8 cellular contexts compared by ENCODE assay signal in the genomic region with DNA sequence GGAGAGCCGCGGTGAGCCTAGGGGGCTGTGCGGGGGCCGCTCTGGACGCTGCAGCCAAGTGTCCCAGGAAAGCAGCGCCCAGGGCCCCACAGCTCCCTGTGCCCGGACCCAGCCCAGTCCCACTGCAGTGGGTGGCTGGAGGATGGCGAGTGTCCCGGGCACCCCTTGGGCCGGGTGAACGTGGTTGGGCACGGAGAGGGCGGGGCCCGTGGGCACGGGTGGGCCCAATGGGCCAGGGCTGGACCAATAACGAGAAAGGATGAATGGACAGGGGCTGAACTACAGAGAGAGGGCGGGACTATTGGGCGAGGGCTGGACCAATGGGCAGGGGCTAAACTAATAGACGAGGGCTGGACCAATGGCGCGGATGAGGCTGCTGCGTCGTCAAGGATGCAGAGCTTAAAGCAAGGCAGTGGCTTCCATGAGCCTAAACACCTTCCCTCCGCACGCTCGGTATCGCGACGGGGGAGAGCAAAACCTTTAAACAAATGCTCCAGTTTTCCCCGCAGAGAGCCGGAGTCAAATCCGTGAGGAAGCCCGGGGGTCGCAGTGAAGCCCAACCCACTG. TPM values are rescaled to one million over a fixed set of nuclear protein-coding genes. Genes with fewer than 3 reads are reported as not detected.
DNase-seq lines count a peak whose midpoint lies in the region; ATAC-seq and TF ChIP-seq lines count a peak whose summit lies in the region.

No MANE protein-coding gene starts in this region.

- peak overlapping the region; percentile 82 for H3K27ac Mint-ChIP-seq in WTC11

- POLR2A ChIA-PET in WTC11 (lab: Charles Lee) = interaction anchor here (0.6 to 2.1 kb wide), 9 partner anchors 9 to 129 kb away, joined by 3 to 13 read pairs (median 3); partner anchors contain the start of genes ELOB and FLYWCH1

- peaks cover 6% of the 10 kb centered on the region for H3K4me1 Mint-ChIP-seq in WTC11

- ATAC-seq in GM18907 (IDR thresholded peaks at IDR 0.05; ENCODE audit: unreplicated experiment) (peak; percentile 93), HG03175 (IDR thresholded peaks at IDR 0.05; ENCODE audit: unreplicated experiment) (peak; percentile 89), WTC11 (peak; percentile 94)

- DNase-seq in AG08395 (ENCODE audit: low spot score) = peak; percentile 97
- peak; percentile 99 for DNase-seq in NCI-H2227 treated with DMSO at 0.1 percent for 48 hours (lab: John Stamatoyannopoulos, UW)
- DNase-seq in WTC11 (ENCODE audit: low spot score) = peak; percentile 96
- DNase-seq in cerebellar nuclear complex (lab: John Stamatoyannopoulos, UW) = peak; percentile 77 to 92
- DNase-seq in islet precursor cell = peak; percentile 98
- DNase-seq in stimulated activated CD4-positive, alpha-beta T cell treated with anti-CD3 and anti-CD28 coated beads, Interleukin-12 subunit alpha, Interleukin-12 subunit beta, amount 100 ng/mL, for 48 hours (ENCODE audit: low read depth in 2 of 3, low spot score in 1 of 3) = peak; percentile 90 to 94 (median 92)

- H3K9me3 Mint-ChIP-seq in WTC11 = peaks cover 9% of the 10 kb centered on the region

- H3K36me3 Mint-ChIP-seq in WTC11 = no peaks in the 10 kb centered on the region

- H3K27me3 Mint-ChIP-seq in WTC11 (ENCODE audit: low read depth) = peaks cover 45% of the 10 kb centered on the region

- TF ChIP-seq CTCF in WTC11 (IDR thresholded peaks at IDR 0.05) = no peak

- H3K4me3 Mint-ChIP-seq in WTC11 = peak overlapping the region; percentile 83

- CTCF ChIA-PET in WTC11 (lab: Charles Lee) = interaction anchor here (0.6 to 2.9 kb wide), 31 partner anchors 7 to 212 kb away, joined by 3 to 35 read pairs (median 7); partner anchors contain the start of genes FLYWCH1, KREMEN2, PRSS21 and PRSS41

TF ChIP-seq in WTC11, 78 proteins besides CTCF, POLR2A, EP300 and RAD21:
- TF ChIP-seq MYBL2 (CRISPR knock-in tag; IDR thresholded peaks at IDR 0.05) (no peak), IRF2 (CRISPR knock-in tag; IDR thresholded peaks at IDR 0.05; ENCODE audit: borderline replicate concordance, low read depth) (no peak), FOXK1 (CRISPR knock-in tag; IDR thresholded peaks at IDR 0.05) (peak; percentile 49; the same call in 1 of the 2 replicates), TP53 (CRISPR knock-in tag; IDR thresholded peaks at IDR 0.05) (peak; percentile 67; the same call in 1 of the 2 replicates), NFYB (CRISPR knock-in tag; conservative IDR thresholded peaks at IDR 0.05; ENCODE audit: low read depth) (peak; percentile 81), E2F1 (CRISPR knock-in tag; IDR thresholded peaks at IDR 0.05) (0 out of 2 replicates have a peak, but pooled peaks have one; percentile 32), SP1 (CRISPR knock-in tag; conservative IDR thresholded peaks at IDR 0.05) (peak; percentile 64; the same call in 1 of the 2 replicates), ZNF317 (CRISPR knock-in tag; IDR thresholded peaks at IDR 0.05; ENCODE audit: borderline replicate concordance, low read depth) (no peak)
- TF ChIP-seq, protein P1, sequence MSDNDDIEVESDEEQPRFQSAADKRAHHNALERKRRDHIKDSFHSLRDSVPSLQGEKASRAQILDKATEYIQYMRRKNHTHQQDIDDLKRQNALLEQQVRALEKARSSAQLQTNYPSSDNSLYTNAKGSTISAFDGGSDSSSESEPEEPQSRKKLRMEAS (CRISPR knock-in tag; IDR thresholded peaks at IDR 0.05) = peak; percentile 51
- TF ChIP-seq, protein P2, sequence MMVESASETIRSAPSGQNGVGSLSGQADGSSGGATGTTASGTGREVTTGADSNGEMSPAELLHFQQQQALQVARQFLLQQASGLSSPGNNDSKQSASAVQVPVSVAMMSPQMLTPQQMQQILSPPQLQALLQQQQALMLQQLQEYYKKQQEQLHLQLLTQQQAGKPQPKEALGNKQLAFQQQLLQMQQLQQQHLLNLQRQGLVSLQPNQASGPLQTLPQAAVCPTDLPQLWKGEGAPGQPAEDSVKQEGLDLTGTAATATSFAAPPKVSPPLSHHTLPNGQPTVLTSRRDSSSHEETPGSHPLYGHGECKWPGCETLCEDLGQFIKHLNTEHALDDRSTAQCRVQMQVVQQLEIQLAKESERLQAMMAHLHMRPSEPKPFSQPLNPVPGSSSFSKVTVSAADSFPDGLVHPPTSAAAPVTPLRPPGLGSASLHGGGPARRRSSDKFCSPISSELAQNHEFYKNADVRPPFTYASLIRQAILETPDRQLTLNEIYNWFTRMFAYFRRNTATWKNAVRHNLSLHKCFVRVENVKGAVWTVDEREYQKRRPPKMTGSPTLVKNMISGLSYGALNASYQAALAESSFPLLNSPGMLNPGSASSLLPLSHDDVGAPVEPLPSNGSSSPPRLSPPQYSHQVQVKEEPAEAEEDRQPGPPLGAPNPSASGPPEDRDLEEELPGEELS (CRISPR knock-in tag; IDR thresholded peaks at IDR 0.05) = no peak
- TF ChIP-seq, protein P3, sequence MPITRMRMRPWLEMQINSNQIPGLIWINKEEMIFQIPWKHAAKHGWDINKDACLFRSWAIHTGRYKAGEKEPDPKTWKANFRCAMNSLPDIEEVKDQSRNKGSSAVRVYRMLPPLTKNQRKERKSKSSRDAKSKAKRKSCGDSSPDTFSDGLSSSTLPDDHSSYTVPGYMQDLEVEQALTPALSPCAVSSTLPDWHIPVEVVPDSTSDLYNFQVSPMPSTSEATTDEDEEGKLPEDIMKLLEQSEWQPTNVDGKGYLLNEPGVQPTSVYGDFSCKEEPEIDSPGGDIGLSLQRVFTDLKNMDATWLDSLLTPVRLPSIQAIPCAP (CRISPR knock-in tag; IDR thresholded peaks at IDR 0.05) = no peak

RNA-seq across cellular contexts. Expression of gene FLYWCH2, which starts 0.5 kb away (rescaled TPM):
- total RNA-seq in WTC11 (2021) = 19.7 to 25.0 TPM (median 20.7 TPM) in 3 replicates

RNA-seq across cellular contexts. Expression of gene PRSS22, which starts 24.6 kb away (rescaled TPM):
- 2.3 to 3.9 TPM (median 3.0 TPM) in 3 replicates for total RNA-seq in WTC11 (2021)

RNA-seq across cellular contexts. Expression of gene FLYWCH1, which starts 29.2 kb away (rescaled TPM):
- total RNA-seq in WTC11 (2021) = 27.2 to 34.2 TPM (median 32.6 TPM) in 3 replicates

RNA-seq across cellular contexts. Expression of gene ZG16B, which starts 52.4 kb away (rescaled TPM):
- total RNA-seq in WTC11 (2021) = not detected in 3 replicates

Comparison
In these comparisons a context has a peak if more than half of its experiments do, and no peak if none do; other contexts are left out.
1. Peak in every context shown above with its lines: DNase-seq and ATAC-seq.